14 cellular contexts compared by ENCODE assay signal in genomic region chr1:89952021-89952995, GRCh38. TPM values are rescaled to one million over a fixed set of nuclear protein-coding genes. Genes with fewer than 3 reads are reported as not detected.
DNase-seq lines count a peak whose midpoint lies in the region; ATAC-seq, FAIRE-seq and TF ChIP-seq lines count a peak whose summit lies in the region.
"Had no signal": no experiment of that assay in that cellular context is flagged by ENCODE, and none has a peak within 500 bp of the region (broad histone marks: within the 10 kb centered on the region; RNA-seq: fewer than 3 reads in every experiment).

No MANE protein-coding gene starts in this region.

- no peaks in the 10 kb centered on the region for H3K27me3 ChIP-seq in astrocyte (ENCODE audit: insufficient read depth, low read length)
- H3K27me3 ChIP-seq in mucosa of rectum (ENCODE audit: control insufficient read depth in 2 of 2, insufficient read depth in 2 of 2, low read length in 2 of 2) = no peaks in the 10 kb centered on the region
- H3K27me3 ChIP-seq: heart right ventricle had no signal

- intact Hi-C loops in activated CD4-positive, alpha-beta memory T cell treated with anti-CD3 and anti-CD28 coated beads for 36 hours (cut with micrococcal nuclease) = loop anchor here (2.0 to 5.0 kb wide), 2 partner anchors 34 to 130 kb away; partner anchors contain the start of gene LRRC8D

- H3K4me3 Mint-ChIP-seq in astrocyte (ENCODE audit: unreplicated experiment) (no peak overlapping the region), mesothelial cell of epicardium (no peak overlapping the region), T-helper 17 cell (no peak overlapping the region)
- no peak overlapping the region for H3K4me3 Mint-ChIP-seq in activated CD4-positive, alpha-beta memory T cell treated with anti-CD3 and anti-CD28 coated beads for 36 hours
- H3K4me3 Mint-ChIP-seq: neural crest cell had no signal

- no peaks in the 10 kb centered on the region for H4K20me1 ChIP-seq in astrocyte (ENCODE audit: insufficient read depth, low read length)

- no peaks in the 10 kb centered on the region for H3K79me2 ChIP-seq in astrocyte (ENCODE audit: insufficient read depth, low read length)

- H3K36me3 ChIP-seq in astrocyte (ENCODE audit: insufficient read depth, low read length) (no peaks in the 10 kb centered on the region), mucosa of rectum (ENCODE audit: control insufficient read depth in 2 of 2, insufficient read depth in 2 of 2, low read length in 2 of 2) (no peaks in the 10 kb centered on the region)
- H3K36me3 ChIP-seq: heart right ventricle had no signal

- peak; percentile 68 for FAIRE-seq in astrocyte (lab: Jason Lieb, UNC)
- FAIRE-seq: bronchial epithelial cell had no signal

- CTCF ChIA-PET in activated CD4-positive, alpha-beta memory T cell treated with anti-CD3 and anti-CD28 coated beads for 36 hours (lab: Charles Lee) = interaction anchor here (0.6 to 0.9 kb wide), 3 partner anchors 37 to 109 kb away, joined by 3 to 4 read pairs (median 3); no protein-coding TSS in a partner anchor

- H3K36me3 Mint-ChIP-seq in astrocyte (ENCODE audit: low read depth, unreplicated experiment) = no peaks in the 10 kb centered on the region
- H3K36me3 Mint-ChIP-seq in mesothelial cell of epicardium = no peaks in the 10 kb centered on the region
- H3K36me3 Mint-ChIP-seq in T-helper 17 cell (ENCODE audit: low read depth) = peaks cover 2% of the 10 kb centered on the region
- H3K36me3 Mint-ChIP-seq in activated CD4-positive, alpha-beta memory T cell treated with anti-CD3 and anti-CD28 coated beads for 36 hours = peaks cover 1% of the 10 kb centered on the region

- peaks cover 30% of the 10 kb centered on the region for H3K4me1 Mint-ChIP-seq in astrocyte (ENCODE audit: low read depth, unreplicated experiment)
- H3K4me1 Mint-ChIP-seq in mesothelial cell of epicardium = peaks cover 8% of the 10 kb centered on the region
- H3K4me1 Mint-ChIP-seq in T-helper 17 cell = peaks cover 13% of the 10 kb centered on the region
- peaks cover 13% of the 10 kb centered on the region for H3K4me1 Mint-ChIP-seq in activated CD4-positive, alpha-beta memory T cell treated with anti-CD3 and anti-CD28 coated beads for 36 hours (ENCODE audit: low read depth)

- H3K4me3 ChIP-seq in astrocyte (ENCODE audit: insufficient read depth, low read depth, low read length) (no peak overlapping the region), mucosa of rectum (ENCODE audit: low read length in 2 of 2) (no peak overlapping the region)
- H3K4me3 ChIP-seq: heart right ventricle had no signal

- TF ChIP-seq CTCF in astrocyte (IDR thresholded peaks at IDR 0.05; ENCODE audit: insufficient read depth, low read depth, low read length) = no peak
- TF ChIP-seq CTCF in mesothelial cell of epicardium (IDR thresholded peaks at IDR 0.05; ENCODE audit: unreplicated experiment) = no peak

- peaks cover 19% of the 10 kb centered on the region for H3K4me1 ChIP-seq in astrocyte (ENCODE audit: insufficient read depth, low read length)
- H3K4me1 ChIP-seq in mucosa of rectum (ENCODE audit: control insufficient read depth in 2 of 2, insufficient read depth in 2 of 2, low read length in 2 of 2) = peaks cover 7 to 21% of the 10 kb centered on the region in 2 donors

- H3K4me2 ChIP-seq in astrocyte (ENCODE audit: low read length) = peak overlapping the region; percentile 58

- H2AFZ ChIP-seq in astrocyte (ENCODE audit: low read depth, low read length) = no peak overlapping the region

- POLR2A ChIA-PET in activated CD4-positive, alpha-beta memory T cell treated with anti-CD3 and anti-CD28 coated beads for 36 hours (lab: Charles Lee) = interaction anchor here (0.6 kb wide), 1 partner anchor 132 kb away, joined by 3 read pairs; the partner anchor contains the start of gene LRRC8D

- peak; percentile 83 for DNase-seq in EL
- DNase-seq in astrocyte (ENCODE audit: low read depth) = peak; percentile 96
- no peak for DNase-seq in mesothelial cell of epicardium (ENCODE audit: low spot score in 2 of 2, unreplicated experiment in 2 of 2)
- no peak for DNase-seq in T-helper 17 cell
- no peak for DNase-seq in activated CD4-positive, alpha-beta memory T cell treated with anti-CD3 and anti-CD28 coated beads for 36 hours
- DNase-seq in GDM1 (lab: John Stamatoyannopoulos, UW) = no peak
- DNase-seq: DMS79, heart right ventricle, NCI-H146 had no signal

- H3K9me3 ChIP-seq in astrocyte (ENCODE audit: insufficient read depth, low read depth, low read length) (no peaks in the 10 kb centered on the region), mucosa of rectum (ENCODE audit: control insufficient read depth in 2 of 2, low read length in 2 of 2) (no peaks in the 10 kb centered on the region), T-helper 17 cell (ENCODE audit: control insufficient read depth, low read length, poor library complexity, severe bottlenecking) (no peaks in the 10 kb centered on the region)
- H3K9me3 ChIP-seq: heart right ventricle had no signal

- H3K27me3 Mint-ChIP-seq in astrocyte (ENCODE audit: low read depth, unreplicated experiment) (no peaks in the 10 kb centered on the region), mesothelial cell of epicardium (ENCODE audit: low read depth) (no peaks in the 10 kb centered on the region), T-helper 17 cell (no peaks in the 10 kb centered on the region)
- H3K27me3 Mint-ChIP-seq in activated CD4-positive, alpha-beta memory T cell treated with anti-CD3 and anti-CD28 coated beads for 36 hours = no peaks in the 10 kb centered on the region

- H3K9me3 Mint-ChIP-seq in astrocyte (ENCODE audit: unreplicated experiment) (no peaks in the 10 kb centered on the region), mesothelial cell of epicardium (no peaks in the 10 kb centered on the region)
- no peaks in the 10 kb centered on the region for H3K9me3 Mint-ChIP-seq in activated CD4-positive, alpha-beta memory T cell treated with anti-CD3 and anti-CD28 coated beads for 36 hours

- peak overlapping the region; percentile 95 for H3K27ac Mint-ChIP-seq in astrocyte (ENCODE audit: unreplicated experiment)
- H3K27ac Mint-ChIP-seq in mesothelial cell of epicardium = no peak overlapping the region
- no peak overlapping the region for H3K27ac Mint-ChIP-seq in T-helper 17 cell
- no peak overlapping the region for H3K27ac Mint-ChIP-seq in activated CD4-positive, alpha-beta memory T cell treated with anti-CD3 and anti-CD28 coated beads for 36 hours

- H3K27ac ChIP-seq in astrocyte (ENCODE audit: low read depth, low read length) (peak overlapping the region; percentile 96), mucosa of rectum (ENCODE audit: low read depth in 2 of 2, low read length in 2 of 2) (peak overlapping the region; percentile 35 to 68)
- H3K27ac ChIP-seq: heart right ventricle had no signal

- ATAC-seq in HG02885 (IDR thresholded peaks at IDR 0.05; ENCODE audit: poor library complexity, unreplicated experiment) = peak; percentile 3
- no peak for ATAC-seq in T-helper 17 cell
- ATAC-seq: Right ventricle myocardium inferior had no signal

- H3K9ac ChIP-seq in astrocyte (ENCODE audit: low read length) = peak overlapping the region; percentile 68
- no peak overlapping the region for H3K9ac ChIP-seq in mucosa of rectum (ENCODE audit: low read depth in 1 of 2, low read length in 2 of 2)

RNA-seq across cellular contexts. Expression of gene ZNF326, which starts 42.6 kb away (rescaled TPM):
- total RNA-seq in astrocyte (24.6 and 27.7 TPM in 2 replicates), mesothelial cell of epicardium (50.9 to 57.3 TPM (median 56.0 TPM) in 3 replicates), T-helper 17 cell (10 to 100 TPM; 35.5 to 46.2 TPM)
- total RNA-seq in activated CD4-positive, alpha-beta memory T cell treated with anti-CD3 and anti-CD28 coated beads for 36 hours = 10 to 100 TPM; 17.2 to 17.3 TPM

Comparison
In these comparisons a context has a peak if more than half of its experiments do, and no peak if none do; other contexts are left out.
1. DNase-seq: peak in EL (single experiment) and astrocyte (single experiment); none in mesothelial cell of epicardium (0 of 2), T-helper 17 cell (0 of 3), activated CD4-positive, alpha-beta memory T cell treated with anti-CD3 and anti-CD28 coated beads for 36 hours (single experiment) and GDM1 (single experiment).